ENCODE assay signal across 10 cellular contexts in the genomic region with DNA sequence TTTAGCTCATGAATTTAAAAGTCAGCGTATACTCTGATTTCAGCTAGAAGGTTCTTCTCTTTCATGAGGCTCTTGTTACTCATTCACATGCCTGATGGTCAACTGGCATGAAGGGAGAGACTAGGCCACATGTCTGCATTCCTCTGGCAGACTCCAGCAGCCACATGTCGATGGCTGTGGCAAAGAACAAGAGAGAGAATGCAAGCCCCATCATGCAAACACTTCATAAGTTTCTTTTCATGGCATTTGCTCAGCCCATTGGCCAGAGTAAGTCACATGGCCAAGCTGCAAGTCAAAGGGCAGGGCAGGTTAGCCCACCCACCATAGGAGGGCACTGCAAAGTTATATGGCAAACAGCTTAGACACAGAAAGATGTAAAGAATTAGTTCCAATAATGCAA. TPM values are rescaled to one million over a fixed set of nuclear protein-coding genes. Genes with fewer than 3 reads are reported as not detected.
DNase-seq lines count a peak whose midpoint lies in the region; ATAC-seq and TF ChIP-seq lines count a peak whose summit lies in the region.
"Had no signal": no experiment of that assay in that cellular context is flagged by ENCODE, and none has a peak within 500 bp of the region (broad histone marks: within the 10 kb centered on the region; RNA-seq: fewer than 3 reads in every experiment).

No MANE protein-coding gene starts in this region.

- H3K9me3 ChIP-seq in parathyroid adenoma (ENCODE audit: control insufficient read depth, low read length), result no peaks in the 10 kb centered on the region

- H3K4me3 ChIP-seq in GM23338 (no peak overlapping the region), choroid plexus epithelial cell (ENCODE audit: low read depth, low read length) (no peak overlapping the region), parathyroid adenoma (ENCODE audit: low read depth, low read length) (no peak overlapping the region)

- H3F3A ChIP-seq in GM23338 (replicated peaks; ENCODE audit: low read depth), result no peaks in the 10 kb centered on the region

- no peaks in the 10 kb centered on the region; the same call in 1 of the 2 replicates for H3K9me2 ChIP-seq in GM23338 (ENCODE audit: insufficient read depth)

- peaks cover 4% of the 10 kb centered on the region; the same call in 2 of the 3 replicates for H3K4me1 Mint-ChIP-seq in GM23338

- H3K79me2 ChIP-seq in GM23338 (replicated peaks; ENCODE audit: insufficient read depth) (no peaks in the 10 kb centered on the region), parathyroid adenoma (no peaks in the 10 kb centered on the region)

- TF ChIP-seq CTCF in GM23338 (conservative IDR thresholded peaks at IDR 0.05; ENCODE audit: low read depth in 2 of 2) (peak in 1 of 2 experiments; percentile 12; a peak in 1 of 4 replicates), choroid plexus epithelial cell (conservative IDR thresholded peaks at IDR 0.05; ENCODE audit: low read depth, low read length) (no peak), parathyroid adenoma (IDR thresholded peaks at IDR 0.05) (no peak)

- H3K4me3 Mint-ChIP-seq in GM23338, result no peak overlapping the region

- DNase-seq in GM23338 (ENCODE audit: low spot score) (peak; percentile 38), NCI-H446 (lab: John Stamatoyannopoulos, UW) (peak; percentile 39 to 88), choroid plexus epithelial cell (ENCODE audit: low read depth) (peak; percentile 42), AML-193 (lab: John Stamatoyannopoulos, UW) (no peak)
- DNase-seq in stimulated activated CD4-positive, alpha-beta T cell treated with anti-CD3 and anti-CD28 coated beads, Interleukin-15, amount 100 ng/mL, for 24 hours, result no peak
- DNase-seq: NCI-H1105 treated with DMSO at 0.1 percent for 48 hours, posterior cingulate gyrus had no signal

- no peak overlapping the region for H3K9ac ChIP-seq in parathyroid adenoma

- H3K4me1 ChIP-seq in GM23338 (ENCODE audit: insufficient read depth), result no peaks in the 10 kb centered on the region
- H3K4me1 ChIP-seq in parathyroid adenoma, result peaks cover 5% of the 10 kb centered on the region

- H3K27me3 ChIP-seq in GM23338 (ENCODE audit: insufficient read depth) (no peaks in the 10 kb centered on the region), parathyroid adenoma (ENCODE audit: control insufficient read depth, insufficient read depth, low read length) (no peaks in the 10 kb centered on the region)

- ATAC-seq in GM23338, result no peak; the same call in 2 of the 3 replicates
- ATAC-seq in GM21515 (IDR thresholded peaks at IDR 0.05; ENCODE audit: unreplicated experiment), result no peak
- ATAC-seq: Right ventricle myocardium inferior had no signal

- H4K20me1 ChIP-seq in GM23338 (replicated peaks; ENCODE audit: insufficient read depth), result no peaks in the 10 kb centered on the region

- H2AFZ ChIP-seq in GM23338 (no peak overlapping the region), parathyroid adenoma (peak overlapping the region; percentile 25)

- peak overlapping the region; percentile 80 for H3K27ac Mint-ChIP-seq in GM23338

- H3K36me3 Mint-ChIP-seq in GM23338 (ENCODE audit: low read depth), result peaks cover 6% of the 10 kb centered on the region; the same call in 1 of the 3 replicates

- H3K4me2 ChIP-seq in GM23338 (no peak overlapping the region), parathyroid adenoma (ENCODE audit: low read length) (no peak overlapping the region)

- H3K27ac ChIP-seq in GM23338 (ENCODE audit: low read depth) (no peak overlapping the region), parathyroid adenoma (no peak overlapping the region)

- peaks cover 2% of the 10 kb centered on the region for H3K27me3 Mint-ChIP-seq in GM23338 (ENCODE audit: insufficient read depth, low read depth, poor library complexity)

- H3K36me3 ChIP-seq in GM23338 (ENCODE audit: insufficient read depth) (no peaks in the 10 kb centered on the region; the same call in 1 of the 2 replicates), parathyroid adenoma (ENCODE audit: control insufficient read depth, insufficient read depth, low read length) (no peaks in the 10 kb centered on the region)

- H3K9me3 Mint-ChIP-seq in GM23338, result no peaks in the 10 kb centered on the region

TF ChIP-seq in GM23338, 12 proteins besides CTCF, POLR2A, EP300 and RAD21 (continues in another document):
- TF ChIP-seq EZH2phosphoT487 (IDR thresholded peaks at IDR 0.05; ENCODE audit: unreplicated experiment), result no peak
- TF ChIP-seq CREB1 (CRISPR knock-in tag; IDR thresholded peaks at IDR 0.05; ENCODE audit: low read depth), result no peak
- no peak for TF ChIP-seq STAT1 (IDR thresholded peaks at IDR 0.05; ENCODE audit: unreplicated experiment)
- TF ChIP-seq ETS1 (IDR thresholded peaks at IDR 0.05), result no peak
- no peak for TF ChIP-seq JUNB (IDR thresholded peaks at IDR 0.05; ENCODE audit: unreplicated experiment)
- TF ChIP-seq POLR2AphosphoS5 (IDR thresholded peaks at IDR 0.05; ENCODE audit: low read depth), result no peak
- TF ChIP-seq, protein P1, sequence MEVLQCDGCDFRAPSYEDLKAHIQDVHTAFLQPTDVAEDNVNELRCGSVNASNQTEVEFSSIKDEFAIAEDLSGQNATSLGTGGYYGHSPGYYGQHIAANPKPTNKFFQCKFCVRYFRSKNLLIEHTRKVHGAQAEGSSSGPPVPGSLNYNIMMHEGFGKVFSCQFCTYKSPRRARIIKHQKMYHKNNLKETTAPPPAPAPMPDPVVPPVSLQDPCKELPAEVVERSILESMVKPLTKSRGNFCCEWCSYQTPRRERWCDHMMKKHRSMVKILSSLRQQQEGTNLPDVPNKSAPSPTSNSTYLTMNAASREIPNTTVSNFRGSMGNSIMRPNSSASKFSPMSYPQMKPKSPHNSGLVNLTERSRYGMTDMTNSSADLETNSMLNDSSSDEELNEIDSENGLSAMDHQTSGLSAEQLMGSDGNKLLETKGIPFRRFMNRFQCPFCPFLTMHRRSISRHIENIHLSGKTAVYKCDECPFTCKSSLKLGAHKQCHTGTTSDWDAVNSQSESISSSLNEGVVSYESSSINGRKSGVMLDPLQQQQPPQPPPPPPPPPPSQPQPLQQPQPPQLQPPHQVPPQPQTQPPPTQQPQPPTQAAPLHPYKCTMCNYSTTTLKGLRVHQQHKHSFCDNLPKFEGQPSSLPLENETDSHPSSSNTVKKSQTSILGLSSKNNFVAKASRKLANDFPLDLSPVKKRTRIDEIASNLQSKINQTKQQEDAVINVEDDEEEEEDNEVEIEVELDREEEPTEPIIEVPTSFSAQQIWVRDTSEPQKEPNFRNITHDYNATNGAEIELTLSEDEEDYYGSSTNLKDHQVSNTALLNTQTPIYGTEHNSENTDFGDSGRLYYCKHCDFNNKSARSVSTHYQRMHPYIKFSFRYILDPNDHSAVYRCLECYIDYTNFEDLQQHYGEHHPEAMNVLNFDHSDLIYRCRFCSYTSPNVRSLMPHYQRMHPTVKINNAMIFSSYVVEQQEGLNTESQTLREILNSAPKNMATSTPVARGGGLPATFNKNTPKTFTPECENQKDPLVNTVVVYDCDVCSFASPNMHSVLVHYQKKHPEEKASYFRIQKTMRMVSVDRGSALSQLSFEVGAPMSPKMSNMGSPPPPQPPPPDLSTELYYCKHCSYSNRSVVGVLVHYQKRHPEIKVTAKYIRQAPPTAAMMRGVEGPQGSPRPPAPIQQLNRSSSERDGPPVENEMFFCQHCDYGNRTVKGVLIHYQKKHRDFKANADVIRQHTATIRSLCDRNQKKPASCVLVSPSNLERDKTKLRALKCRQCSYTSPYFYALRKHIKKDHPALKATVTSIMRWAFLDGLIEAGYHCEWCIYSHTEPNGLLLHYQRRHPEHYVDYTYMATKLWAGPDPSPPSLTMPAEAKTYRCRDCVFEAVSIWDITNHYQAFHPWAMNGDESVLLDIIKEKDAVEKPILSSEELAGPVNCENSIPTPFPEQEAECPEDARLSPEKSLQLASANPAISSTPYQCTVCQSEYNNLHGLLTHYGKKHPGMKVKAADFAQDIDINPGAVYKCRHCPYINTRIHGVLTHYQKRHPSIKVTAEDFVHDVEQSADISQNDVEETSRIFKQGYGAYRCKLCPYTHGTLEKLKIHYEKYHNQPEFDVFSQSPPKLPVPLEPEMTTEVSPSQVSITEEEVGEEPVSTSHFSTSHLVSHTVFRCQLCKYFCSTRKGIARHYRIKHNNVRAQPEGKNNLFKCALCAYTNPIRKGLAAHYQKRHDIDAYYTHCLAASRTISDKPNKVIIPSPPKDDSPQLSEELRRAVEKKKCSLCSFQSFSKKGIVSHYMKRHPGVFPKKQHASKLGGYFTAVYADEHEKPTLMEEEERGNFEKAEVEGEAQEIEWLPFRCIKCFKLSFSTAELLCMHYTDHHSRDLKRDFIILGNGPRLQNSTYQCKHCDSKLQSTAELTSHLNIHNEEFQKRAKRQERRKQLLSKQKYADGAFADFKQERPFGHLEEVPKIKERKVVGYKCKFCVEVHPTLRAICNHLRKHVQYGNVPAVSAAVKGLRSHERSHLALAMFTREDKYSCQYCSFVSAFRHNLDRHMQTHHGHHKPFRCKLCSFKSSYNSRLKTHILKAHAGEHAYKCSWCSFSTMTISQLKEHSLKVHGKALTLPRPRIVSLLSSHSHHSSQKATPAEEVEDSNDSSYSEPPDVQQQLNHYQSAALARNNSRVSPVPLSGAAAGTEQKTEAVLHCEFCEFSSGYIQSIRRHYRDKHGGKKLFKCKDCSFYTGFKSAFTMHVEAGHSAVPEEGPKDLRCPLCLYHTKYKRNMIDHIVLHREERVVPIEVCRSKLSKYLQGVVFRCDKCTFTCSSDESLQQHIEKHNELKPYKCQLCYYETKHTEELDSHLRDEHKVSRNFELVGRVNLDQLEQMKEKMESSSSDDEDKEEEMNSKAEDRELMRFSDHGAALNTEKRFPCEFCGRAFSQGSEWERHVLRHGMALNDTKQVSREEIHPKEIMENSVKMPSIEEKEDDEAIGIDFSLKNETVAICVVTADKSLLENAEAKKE (CRISPR knock-in tag; IDR thresholded peaks at IDR 0.05), result no peak
- TF ChIP-seq ZNF114 (CRISPR knock-in tag; IDR thresholded peaks at IDR 0.05), result no peak
- no peak for TF ChIP-seq EZH2 (IDR thresholded peaks at IDR 0.05; ENCODE audit: low read depth, unreplicated experiment)

RNA-seq across cellular contexts. Expression of gene KCNV2, which starts 5.4 kb away (rescaled TPM):
- not detected in 2 replicates for total RNA-seq in GM23338 (2014; rRNA removed; shearing (Covaris generic))
- polyA plus RNA-seq in GM23338 (2016; fragmentation: Nextera tagmentation; extraction: Ambion mirVana), result 0.38 and 0.60 TPM in 2 replicates
- total RNA-seq: Right ventricle myocardium inferior had no signal

Comparison
In these comparisons a context has a peak if more than half of its experiments do, and no peak if none do; other contexts are left out.
1. DNase-seq: peak in GM23338 (single experiment), NCI-H446 (2 of 2) and choroid plexus epithelial cell (single experiment); none in AML-193 (0 of 2) and stimulated activated CD4-positive, alpha-beta T cell treated with anti-CD3 and anti-CD28 coated beads, Interleukin-15, amount 100 ng/mL, for 24 hours (single experiment).